ENCODE assay signal across 28 cellular contexts in genomic region chr10:124375353-124375614, GRCh38.
"Had no signal": no experiment of that assay in that cellular context is flagged by ENCODE, and none has a peak within 500 bp of the region (broad histone marks: within the 10 kb centered on the region; RNA-seq: fewer than 3 reads in every experiment).

No MANE protein-coding gene starts in this region.

- H3K27me3 ChIP-seq: ovary, sigmoid colon, thyroid gland had no signal

- H3K27ac ChIP-seq: epithelial cell of prostate, gastrocnemius medialis, ovary, psoas muscle, sigmoid colon, stomach, thyroid gland had no signal

- H3K4me3 ChIP-seq: gastrocnemius medialis, lung, mucosa of descending colon, ovary, psoas muscle, sigmoid colon, stomach, thyroid gland had no signal

- H3K9me3 ChIP-seq: gastrocnemius medialis, mucosa of descending colon, ovary, psoas muscle, sigmoid colon, stomach, thyroid gland had no signal

- DNase-seq: effector CD8-positive, alpha-beta T cell; foreskin fibroblast; gastrocnemius medialis; head of caudate nucleus; mucosa of descending colon; naive B cell; nucleus accumbens; ovary; psoas muscle; right cardiac atrium; stimulated activated CD4-positive, alpha-beta T cell treated with anti-CD3 and anti-CD28 coated beads, Interleukin-2, amount 100 ng/mL, for 24 hours; stimulated activated CD4-positive, alpha-beta T cell treated with anti-CD3 and anti-CD28 coated beads, Interleukin-4, amount 100 ng/mL, for 24 hours; stimulated activated naive CD4-positive, alpha-beta T cell treated with Interleukin-2 at 50 U/mL for 16 hours; stomach; thyroid gland; trophoblast cell had no signal

- ATAC-seq: esophagus mucosa; gastrocnemius medialis; left lobe of liver; mucosa of descending colon; psoas muscle; right cardiac atrium; stimulated activated effector memory CD8-positive, alpha-beta T cell treated with anti-CD3 and anti-CD28 coated beads, Interleukin-12 subunit alpha, Interleukin-12 subunit beta, amount 100 ng/mL, for 72 hours had no signal

- H3K4me1 ChIP-seq: gastrocnemius medialis, psoas muscle, sigmoid colon, stomach, thyroid gland had no signal

- H3K36me3 ChIP-seq: gastrocnemius medialis, ovary, sigmoid colon, stomach, thyroid gland had no signal

- H3K4me3 Mint-ChIP-seq: dendritic cell treated with granulocyte-macrophage colony-stimulating factor and Interleukin-4, amounts not matched to agents 40 ng/mL and 50 ng/mL, for 4 days; endodermal cell; memory B cell; mesothelial cell of epicardium; naive B cell; natural killer cell treated with Interleukin-12 subunit alpha and Interleukin-12 subunit beta and Interleukin-15 and Interleukin-18, amount 100 ng/mL, for 72 hours; neural crest cell; stimulated activated effector memory CD8-positive, alpha-beta T cell treated with anti-CD3 and anti-CD28 coated beads, Interleukin-12 subunit alpha, Interleukin-12 subunit beta, amount 100 ng/mL, for 72 hours had no signal

- H3K9me3 Mint-ChIP-seq: natural killer cell treated with Interleukin-12 subunit alpha and Interleukin-12 subunit beta and Interleukin-15 and Interleukin-18, amount 100 ng/mL, for 72 hours; neural crest cell; stimulated activated effector memory CD8-positive, alpha-beta T cell treated with anti-CD3 and anti-CD28 coated beads, Interleukin-12 subunit alpha, Interleukin-12 subunit beta, amount 100 ng/mL, for 72 hours had no signal

- H3K36me3 Mint-ChIP-seq: memory B cell; mesothelial cell of epicardium; natural killer cell treated with Interleukin-12 subunit alpha and Interleukin-12 subunit beta and Interleukin-15 and Interleukin-18, amount 100 ng/mL, for 72 hours; stimulated activated effector memory CD8-positive, alpha-beta T cell treated with anti-CD3 and anti-CD28 coated beads, Interleukin-12 subunit alpha, Interleukin-12 subunit beta, amount 100 ng/mL, for 72 hours had no signal

- H3K4me1 Mint-ChIP-seq: endodermal cell; memory B cell; stimulated activated effector memory CD8-positive, alpha-beta T cell treated with anti-CD3 and anti-CD28 coated beads, Interleukin-12 subunit alpha, Interleukin-12 subunit beta, amount 100 ng/mL, for 72 hours had no signal

- H3K27ac Mint-ChIP-seq: dendritic cell treated with granulocyte-macrophage colony-stimulating factor and Interleukin-4, amounts not matched to agents 40 ng/mL and 50 ng/mL, for 4 days; endodermal cell; memory B cell; mesothelial cell of epicardium; naive B cell; natural killer cell treated with Interleukin-12 subunit alpha and Interleukin-12 subunit beta and Interleukin-15 and Interleukin-18, amount 100 ng/mL, for 72 hours; stimulated activated effector memory CD8-positive, alpha-beta T cell treated with anti-CD3 and anti-CD28 coated beads, Interleukin-12 subunit alpha, Interleukin-12 subunit beta, amount 100 ng/mL, for 72 hours had no signal
